Comparison of ENCODE assay signal across 19 cellular contexts in genomic region chr2:177721815-177722552, GRCh38.
A peak's percentile ranks its signal among the peaks of the same experiment; 100 is the strongest.
DNase-seq lines count a peak whose midpoint lies in the region; TF ChIP-seq lines count a peak whose summit lies in the region.
"Had no signal": no experiment of that assay in that cellular context is flagged by ENCODE, and none has a peak within 500 bp of the region (broad histone marks: within the 10 kb centered on the region; RNA-seq: fewer than 3 reads in every experiment).

No MANE protein-coding gene starts in this region.

- H3K27ac ChIP-seq in RWPE1 = no peak overlapping the region
- H3K27ac ChIP-seq: HL-60 had no signal

- TF ChIP-seq CTCF in nephron (IDR thresholded peaks at IDR 0.05; ENCODE audit: unreplicated experiment in 3 of 3) = no peak
- TF ChIP-seq CTCF in RWPE1 (conservative IDR thresholded peaks at IDR 0.05; ENCODE audit: low read depth) = no peak

- peaks cover 38% of the 10 kb centered on the region for H3K4me1 Mint-ChIP-seq in nephron
- no peaks in the 10 kb centered on the region for H3K4me1 Mint-ChIP-seq in activated CD4-positive, alpha-beta memory T cell treated with anti-CD3 and anti-CD28 coated beads for 36 hours (ENCODE audit: low read depth)
- H3K4me1 Mint-ChIP-seq: B cell, H9 had no signal

- peak overlapping the region; percentile 89 to 94 (median 91) for H3K27ac Mint-ChIP-seq in nephron
- H3K27ac Mint-ChIP-seq in activated CD4-positive, alpha-beta memory T cell treated with anti-CD3 and anti-CD28 coated beads for 36 hours = no peak overlapping the region
- H3K27ac Mint-ChIP-seq: B cell, CD14-positive monocyte, H9 had no signal

- CTCF ChIA-PET in RWPE1 (lab: Yijun Ruan, JAX) = interaction anchor here (0.9 to 1.0 kb wide), 2 partner anchors 11 to 557 kb away, joined by 3 to 9 read pairs; no protein-coding TSS in a partner anchor
- CTCF ChIA-PET in activated CD4-positive, alpha-beta memory T cell treated with anti-CD3 and anti-CD28 coated beads for 36 hours (lab: Charles Lee) = interaction anchor here (1.2 to 5.5 kb wide), 3 partner anchors 9 to 387 kb away, joined by 3 to 52 read pairs (median 3); no protein-coding TSS in a partner anchor

- in situ Hi-C loops in KBM-7 (cut with MboI; ENCODE audit: low pct_unique_long_range_greater_than_20kb, low sequenced_read_pairs) = no loop called here

- no peaks in the 10 kb centered on the region for H3K36me3 Mint-ChIP-seq in nephron (ENCODE audit: low read depth)
- no peaks in the 10 kb centered on the region for H3K36me3 Mint-ChIP-seq in activated CD4-positive, alpha-beta memory T cell treated with anti-CD3 and anti-CD28 coated beads for 36 hours
- H3K36me3 Mint-ChIP-seq: CD14-positive monocyte had no signal

- POLR2A ChIA-PET in RWPE1 (lab: Yijun Ruan, JAX; ENCODE audit: low non-redundant PET) = no interaction called here
- POLR2A ChIA-PET in activated CD4-positive, alpha-beta memory T cell treated with anti-CD3 and anti-CD28 coated beads for 36 hours (lab: Charles Lee) = no interaction called here

- H3K27me3 Mint-ChIP-seq in nephron (ENCODE audit: low read depth) = no peaks in the 10 kb centered on the region
- H3K27me3 Mint-ChIP-seq in activated CD4-positive, alpha-beta memory T cell treated with anti-CD3 and anti-CD28 coated beads for 36 hours = peaks cover 11% of the 10 kb centered on the region

- DNase-seq in NCI-H2227 (lab: John Stamatoyannopoulos, UW; ENCODE audit: unreplicated experiment) (peak; percentile 13), NCI-H2227 treated with DMSO at 0.1 percent for 48 hours (lab: John Stamatoyannopoulos, UW) (no peak), SK-N-DZ (ENCODE audit: low spot score) (peak; percentile 16), KBM-7 (no peak), RWPE1 (ENCODE audit: low spot score) (no peak)
- no peak for DNase-seq in activated CD4-positive, alpha-beta memory T cell treated with anti-CD3 and anti-CD28 coated beads for 36 hours
- DNase-seq: DMS79; H9; KG1; NCI-H1092; NCI-H1694 treated with DMSO at 0.1 percent for 48 hours; NCI-H226; NCI-H510A treated with DMSO at 0.1 percent for 48 hours; NK-92 treated with Interleukin-12 subunit alpha and Interleukin-12 subunit beta, amount 100 ng/mL, for 24 hours; T-helper 1 cell had no signal

- H3K9me3 Mint-ChIP-seq in nephron = no peaks in the 10 kb centered on the region
- no peaks in the 10 kb centered on the region for H3K9me3 Mint-ChIP-seq in activated CD4-positive, alpha-beta memory T cell treated with anti-CD3 and anti-CD28 coated beads for 36 hours
- H3K9me3 Mint-ChIP-seq: CD14-positive monocyte, H9 had no signal

- intact Hi-C loops in activated CD4-positive, alpha-beta memory T cell treated with anti-CD3 and anti-CD28 coated beads for 36 hours (cut with micrococcal nuclease) = loop anchor here (10.0 kb wide), 1 partner anchor 237 kb away; no protein-coding TSS in a partner anchor

- H3K4me3 Mint-ChIP-seq in nephron = peak overlapping the region in 1 of 3 experiments; percentile 21
- H3K4me3 Mint-ChIP-seq in activated CD4-positive, alpha-beta memory T cell treated with anti-CD3 and anti-CD28 coated beads for 36 hours = no peak overlapping the region
- H3K4me3 Mint-ChIP-seq: B cell, CD14-positive monocyte, H9 had no signal

Comparison
In these comparisons a context has a peak if more than half of its experiments do, and no peak if none do; other contexts are left out.
1. DNase-seq: peak in NCI-H2227 (single experiment) and SK-N-DZ (single experiment); none in NCI-H2227 treated with DMSO at 0.1 percent for 48 hours (single experiment), KBM-7 (single experiment), RWPE1 (single experiment) and activated CD4-positive, alpha-beta memory T cell treated with anti-CD3 and anti-CD28 coated beads for 36 hours (single experiment).